ENCODE assay signal across 29 cellular contexts in the genomic region with DNA sequence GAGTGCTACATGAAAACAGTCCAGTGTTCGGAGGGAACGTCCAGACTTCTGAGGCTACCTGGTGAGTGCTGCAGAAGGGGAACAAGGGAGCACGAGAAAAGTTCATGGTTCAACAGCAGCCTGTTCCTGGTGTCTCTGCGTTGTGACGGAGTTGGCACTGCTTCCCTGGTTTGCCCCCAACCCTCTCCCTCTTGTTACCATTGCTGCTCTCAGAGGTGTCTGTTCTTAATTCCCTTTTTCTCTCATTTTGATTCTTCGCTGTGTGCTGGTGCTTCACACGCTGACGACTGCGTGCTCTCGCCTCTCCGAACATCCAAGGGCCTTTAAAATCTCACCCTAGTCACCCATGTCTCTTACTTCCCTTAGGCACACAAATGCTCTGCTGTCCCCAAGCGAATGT. TPM values are rescaled to one million over a fixed set of nuclear protein-coding genes. Genes with fewer than 3 reads are reported as not detected.
"Had no signal": no experiment of that assay in that cellular context is flagged by ENCODE, and none has a peak within 500 bp of the region (broad histone marks: within the 10 kb centered on the region; RNA-seq: fewer than 3 reads in every experiment).

No MANE protein-coding gene starts in this region.

- H3K4me3 Mint-ChIP-seq: activated CD4-positive, alpha-beta memory T cell treated with anti-CD3 and anti-CD28 coated beads for 36 hours; activated CD4-positive, alpha-beta T cell treated with anti-CD3 and anti-CD28 coated beads for 36 hours; activated CD4-positive, alpha-beta T cell treated with anti-CD3 and anti-CD28 coated beads, Interleukin-2, amount 10 ng/mL, durations not matched to agents 24 days and 14 days; activated CD8-positive, alpha-beta memory T cell treated with anti-CD3 and anti-CD28 coated beads, Interleukin-2, amount 10 ng/mL, durations not matched to agents 7 days and 5 days; activated CD8-positive, alpha-beta T cell treated with anti-CD3 and anti-CD28 coated beads, Interleukin-2, amount 10 ng/mL, durations not matched to agents 7 days and 5 days; activated naive CD8-positive, alpha-beta T cell treated with anti-CD3 and anti-CD28 coated beads, Interleukin-2, amount 10 ng/mL, durations not matched to agents 7 days and 5 days; activated T-cell treated with anti-CD3 and anti-CD28 coated beads, Interleukin-2, amount 50 U/mL, for 72 hours; central memory CD8-positive, alpha-beta T cell; dendritic cell treated with granulocyte-macrophage colony-stimulating factor and Interleukin-4, amounts not matched to agents 40 ng/mL and 50 ng/mL, for 4 days; endodermal cell had no signal

- H3K27ac ChIP-seq: ascending aorta, brain microvascular endothelial cell, coronary artery, dorsolateral prefrontal cortex, foreskin keratinocyte, gastrocnemius medialis, WERI-Rb-1 had no signal

- ATAC-seq: activated CD4-positive, alpha-beta T cell treated with anti-CD3 and anti-CD28 coated beads for 36 hours; activated CD8-positive, alpha-beta memory T cell treated with anti-CD3 and anti-CD28 coated beads, Interleukin-2, amount 10 ng/mL, durations not matched to agents 7 days and 5 days; activated CD8-positive, alpha-beta T cell treated with anti-CD3 and anti-CD28 coated beads, Interleukin-2, amount 10 ng/mL, durations not matched to agents 7 days and 5 days; activated naive CD4-positive, alpha-beta T cell treated with anti-CD3 and anti-CD28 coated beads, Interleukin-2, amount 50 U/mL, for 72 hours; activated T-cell treated with anti-CD3 and anti-CD28 coated beads, Interleukin-2, amount 50 U/mL, for 72 hours; esophagus mucosa; foreskin keratinocyte; gastrocnemius medialis had no signal

- H3K9me3 Mint-ChIP-seq: activated CD4-positive, alpha-beta memory T cell treated with anti-CD3 and anti-CD28 coated beads for 36 hours; activated CD4-positive, alpha-beta T cell treated with anti-CD3 and anti-CD28 coated beads, Interleukin-2, amount 10 ng/mL, durations not matched to agents 24 days and 14 days; activated naive CD4-positive, alpha-beta T cell treated with anti-CD3 and anti-CD28 coated beads, Interleukin-2, amount 10 ng/mL, durations not matched to agents 7 days and 5 days; activated naive CD4-positive, alpha-beta T cell treated with anti-CD3 and anti-CD28 coated beads, Interleukin-2, amount 50 U/mL, for 72 hours; activated naive CD8-positive, alpha-beta T cell treated with anti-CD3 and anti-CD28 coated beads, Interleukin-2, amount 10 ng/mL, durations not matched to agents 7 days and 5 days; activated T-cell treated with anti-CD3 and anti-CD28 coated beads, Interleukin-2, amount 50 U/mL, for 72 hours; central memory CD8-positive, alpha-beta T cell; dendritic cell treated with granulocyte-macrophage colony-stimulating factor and Interleukin-4, amounts not matched to agents 40 ng/mL and 50 ng/mL, for 4 days had no signal

- DNase-seq: activated CD4-positive, alpha-beta memory T cell treated with anti-CD3 and anti-CD28 coated beads for 36 hours; activated CD4-positive, alpha-beta T cell treated with anti-CD3 and anti-CD28 coated beads for 36 hours; activated CD4-positive, alpha-beta T cell treated with anti-CD3 and anti-CD28 coated beads, Interleukin-2, amount 10 ng/mL, durations not matched to agents 24 days and 14 days; activated CD4-positive, CD25-positive, alpha-beta regulatory T cell; activated CD4-positive, CD25-positive, alpha-beta regulatory T cell treated with anti-CD3 and anti-CD28 coated beads, Interleukin-2, amount 50 U/mL, for 72 hours; activated CD8-positive, alpha-beta memory T cell treated with anti-CD3 and anti-CD28 coated beads, Interleukin-2, amount 10 ng/mL, durations not matched to agents 7 days and 5 days; activated CD8-positive, alpha-beta memory T cell treated with anti-CD3 and anti-CD28 coated beads, Interleukin-2, amount 50 U/mL, for 4 hours; activated CD8-positive, alpha-beta T cell treated with anti-CD3 and anti-CD28 coated beads, Interleukin-2, amount 10 ng/mL, durations not matched to agents 7 days and 5 days; activated gamma-delta T cell; activated naive CD4-positive, alpha-beta T cell; activated naive CD4-positive, alpha-beta T cell treated with anti-CD3 and anti-CD28 coated beads, Interleukin-2, amount 10 ng/mL, durations not matched to agents 7 days and 5 days; activated naive CD8-positive, alpha-beta T cell treated with anti-CD3 and anti-CD28 coated beads, Interleukin-2, amount 10 ng/mL, durations not matched to agents 7 days and 5 days; activated T-cell treated with anti-CD3 and anti-CD28 coated beads, Interleukin-2, amount 50 U/mL, for 1 hour; activated T-cell treated with anti-CD3 and anti-CD28 coated beads, Interleukin-2, amount 50 U/mL, for 72 hours; brain microvascular endothelial cell; dorsolateral prefrontal cortex; effector memory CD4-positive, alpha-beta T cell; endodermal cell; foreskin keratinocyte; gastrocnemius medialis; glutamatergic neuron; T1000; WERI-Rb-1 had no signal

- H3K4me1 ChIP-seq: foreskin keratinocyte had no signal

- H3K27ac Mint-ChIP-seq: activated CD4-positive, alpha-beta memory T cell treated with anti-CD3 and anti-CD28 coated beads for 36 hours; activated CD4-positive, alpha-beta T cell treated with anti-CD3 and anti-CD28 coated beads for 36 hours; activated CD4-positive, alpha-beta T cell treated with anti-CD3 and anti-CD28 coated beads, Interleukin-2, amount 10 ng/mL, durations not matched to agents 24 days and 14 days; activated CD8-positive, alpha-beta memory T cell treated with anti-CD3 and anti-CD28 coated beads, Interleukin-2, amount 10 ng/mL, durations not matched to agents 7 days and 5 days; activated CD8-positive, alpha-beta T cell treated with anti-CD3 and anti-CD28 coated beads, Interleukin-2, amount 10 ng/mL, durations not matched to agents 7 days and 5 days; activated naive CD4-positive, alpha-beta T cell treated with anti-CD3 and anti-CD28 coated beads, Interleukin-2, amount 10 ng/mL, durations not matched to agents 7 days and 5 days; activated naive CD4-positive, alpha-beta T cell treated with anti-CD3 and anti-CD28 coated beads, Interleukin-2, amount 50 U/mL, for 72 hours; activated naive CD8-positive, alpha-beta T cell treated with anti-CD3 and anti-CD28 coated beads, Interleukin-2, amount 10 ng/mL, durations not matched to agents 7 days and 5 days; activated T-cell treated with anti-CD3 and anti-CD28 coated beads, Interleukin-2, amount 50 U/mL, for 72 hours; dendritic cell treated with granulocyte-macrophage colony-stimulating factor and Interleukin-4, amounts not matched to agents 40 ng/mL and 50 ng/mL, for 4 days; endodermal cell had no signal

- H3K27me3 ChIP-seq: ascending aorta had no signal

- H3K36me3 Mint-ChIP-seq: activated CD4-positive, alpha-beta memory T cell treated with anti-CD3 and anti-CD28 coated beads for 36 hours; activated CD8-positive, alpha-beta memory T cell treated with anti-CD3 and anti-CD28 coated beads, Interleukin-2, amount 10 ng/mL, durations not matched to agents 7 days and 5 days; activated naive CD4-positive, alpha-beta T cell treated with anti-CD3 and anti-CD28 coated beads, Interleukin-2, amount 10 ng/mL, durations not matched to agents 7 days and 5 days; activated naive CD8-positive, alpha-beta T cell treated with anti-CD3 and anti-CD28 coated beads, Interleukin-2, amount 10 ng/mL, durations not matched to agents 7 days and 5 days had no signal

- H3K4me3 ChIP-seq: ascending aorta, coronary artery, dorsolateral prefrontal cortex, gastrocnemius medialis had no signal

RNA-seq across cellular contexts. Expression of a gene that starts 34.0 kb away (rescaled TPM):
- total RNA-seq: activated CD4-positive, alpha-beta T cell treated with anti-CD3 and anti-CD28 coated beads for 36 hours; activated CD4-positive, alpha-beta T cell treated with anti-CD3 and anti-CD28 coated beads, Interleukin-2, amount 10 ng/mL, durations not matched to agents 24 days and 14 days had no signal
